8 cellular contexts compared by ENCODE assay signal in genomic region chr14:35336171-35337073, GRCh38. TPM values are rescaled to one million over a fixed set of nuclear protein-coding genes. Genes with fewer than 3 reads are reported as not detected.
A peak's percentile ranks its signal among the peaks of the same experiment; 100 is the strongest.
DNase-seq lines count a peak whose midpoint lies in the region; ATAC-seq and TF ChIP-seq lines count a peak whose summit lies in the region.

No MANE protein-coding gene starts in this region.

- DNase-seq in SIG-M5 treated with dmso at 0.1 percent for 504 hours (lab: John Stamatoyannopoulos, UW; ENCODE audit: unreplicated experiment), result peak; percentile 67
- DNase-seq in SIG-M5 (lab: John Stamatoyannopoulos, UW), result no peak
- peak; percentile 99 for DNase-seq in coronary artery (ENCODE audit: low spot score)
- peak; percentile 95 for DNase-seq in left lung
- DNase-seq in stromal cell of bone marrow (ENCODE audit: low read depth), result peak; percentile 89
- no peak for DNase-seq in activated CD4-positive, CD25-positive, alpha-beta regulatory T cell (lab: John Stamatoyannopoulos, UW)
- no peak for DNase-seq in activated CD4-positive, CD25-positive, alpha-beta regulatory T cell treated with anti-CD3 and anti-CD28 coated beads, Interleukin-2, amount 50 U/mL, for 72 hours

- peak; percentile 75 for ATAC-seq in left lung
- ATAC-seq in GM18505 (IDR thresholded peaks at IDR 0.05; ENCODE audit: unreplicated experiment), result no peak

- intact Hi-C loops in left lung (cut with DNase I), result loop anchor here in 1 of 2 donors (5.0 kb wide), 1 partner anchor 66 kb away; the partner anchor contains the start of gene NFKBIA

- no peak for TF ChIP-seq CTCF in coronary artery (IDR thresholded peaks at IDR 0.05)
- TF ChIP-seq CTCF in left lung (IDR thresholded peaks at IDR 0.05), result no peak

- H3K9me3 ChIP-seq in left lung, result no peaks in the 10 kb centered on the region

- H3K4me3 ChIP-seq in coronary artery (peak overlapping the region; percentile 52), left lung (no peak overlapping the region)

- H3K27ac ChIP-seq in coronary artery (peak overlapping the region; percentile 87 to 91), left lung (peak overlapping the region; percentile 85 to 94)

- no peaks in the 10 kb centered on the region for H3K36me3 ChIP-seq in left lung

- H3K4me1 ChIP-seq in left lung, result peaks cover 59 to 100% of the 10 kb centered on the region in 2 donors

- no peaks in the 10 kb centered on the region for H3K27me3 ChIP-seq in left lung

- TF ChIP-seq POLR2A in GM18505 (IDR thresholded peaks at IDR 0.05; ENCODE audit: borderline replicate concordance, extremely low read depth, insufficient read depth, insufficient read length), result no peak

RNA-seq across cellular contexts. Expression of gene PSMA6, which starts 44.2 kb away (rescaled TPM):
- total RNA-seq in left lung, result 100 to 1,000 TPM; 139 to 258 TPM

Comparison
In these comparisons a context has a peak if more than half of its experiments do, and no peak if none do; other contexts are left out.
1. DNase-seq: peak in SIG-M5 treated with dmso at 0.1 percent for 504 hours (single experiment), coronary artery (single experiment), left lung (2 of 2) and stromal cell of bone marrow (single experiment); none in SIG-M5 (single experiment), activated CD4-positive, CD25-positive, alpha-beta regulatory T cell (0 of 4) and activated CD4-positive, CD25-positive, alpha-beta regulatory T cell treated with anti-CD3 and anti-CD28 coated beads, Interleukin-2, amount 50 U/mL, for 72 hours (single experiment).